10 cellular contexts compared by ENCODE assay signal in genomic region chr1:178038372-178038771, GRCh38. TPM values are rescaled to one million over a fixed set of nuclear protein-coding genes. Genes with fewer than 3 reads are reported as not detected.
DNase-seq lines count a peak whose midpoint lies in the region; ATAC-seq and TF ChIP-seq lines count a peak whose summit lies in the region.
"Had no signal": no experiment of that assay in that cellular context is flagged by ENCODE, and none has a peak within 500 bp of the region (broad histone marks: within the 10 kb centered on the region; RNA-seq: fewer than 3 reads in every experiment).

No MANE protein-coding gene starts in this region.

- H3K4me1 ChIP-seq in cardiac muscle cell (ENCODE audit: low read depth), result no peaks in the 10 kb centered on the region
- H3K4me1 ChIP-seq in esophagus muscularis mucosa, result peaks cover 12 to 25% (median 16%) of the 10 kb centered on the region in 4 donors
- H3K4me1 ChIP-seq in upper lobe of right lung, result peaks cover 4% of the 10 kb centered on the region

- DNase-seq in cardiac muscle cell (ENCODE audit: low read depth in 1 of 2, low spot score in 1 of 2) (no peak), cardiac septum (ENCODE audit: low spot score) (no peak), esophagus muscularis mucosa (ENCODE audit: extremely low spot score) (no peak), neural crest cell (ENCODE audit: low read depth, low spot score) (no peak), upper lobe of right lung (no peak), anterior cingulate cortex (lab: John Stamatoyannopoulos, UW) (no peak), iPS-NIHi7 (ENCODE audit: extremely low spot score) (no peak)
- no peak for DNase-seq in stimulated activated naive CD4-positive, alpha-beta T cell (lab: John Stamatoyannopoulos, UW)

- H3K27me3 ChIP-seq in cardiac muscle cell (no peaks in the 10 kb centered on the region), esophagus muscularis mucosa (no peaks in the 10 kb centered on the region), upper lobe of right lung (no peaks in the 10 kb centered on the region)

- TF ChIP-seq POLR2A in esophagus muscularis mucosa (IDR thresholded peaks at IDR 0.05; ENCODE audit: low read depth), result no peak

- H3K27ac Mint-ChIP-seq in neural crest cell (ENCODE audit: unreplicated experiment), result no peak overlapping the region
- H3K27ac Mint-ChIP-seq: naive thymus-derived CD4-positive, alpha-beta T cell had no signal

- peak overlapping the region; percentile 38 for H3K4me3 Mint-ChIP-seq in neural crest cell
- H3K4me3 Mint-ChIP-seq: naive thymus-derived CD4-positive, alpha-beta T cell had no signal

- no peak for TF ChIP-seq CTCF in cardiac muscle cell (IDR thresholded peaks at IDR 0.05; ENCODE audit: low read depth, low read length)
- TF ChIP-seq CTCF in esophagus muscularis mucosa (IDR thresholded peaks at IDR 0.05), result no peak
- no peak for TF ChIP-seq CTCF in neural crest cell (conservative IDR thresholded peaks at IDR 0.05)
- no peak for TF ChIP-seq CTCF in upper lobe of right lung (IDR thresholded peaks at IDR 0.05)

- peaks cover 7% of the 10 kb centered on the region for H3K27me3 Mint-ChIP-seq in neural crest cell (ENCODE audit: low read depth)

- H3K27ac ChIP-seq in cardiac muscle cell (no peak overlapping the region), esophagus muscularis mucosa (replicated peaks in 1 of 4) (peak overlapping the region; percentile 52 to 81 (median 72)), upper lobe of right lung (peak overlapping the region; percentile 81)
- H3K27ac ChIP-seq: KMS-11 had no signal

- TF ChIP-seq EP300 in esophagus muscularis mucosa (IDR thresholded peaks at IDR 0.05), result no peak

- peak overlapping the region; percentile 29 for H3K4me3 ChIP-seq in cardiac muscle cell
- H3K4me3 ChIP-seq in esophagus muscularis mucosa, result peak overlapping the region; percentile 68 to 78 (median 72)
- peak overlapping the region; percentile 74 for H3K4me3 ChIP-seq in upper lobe of right lung

- no peaks in the 10 kb centered on the region for H3K4me1 Mint-ChIP-seq in neural crest cell
- H3K4me1 Mint-ChIP-seq: naive thymus-derived CD4-positive, alpha-beta T cell had no signal

- no peak for ATAC-seq in upper lobe of right lung

- WGBS in esophagus muscularis mucosa, result 80% methylated on average over 11 of the region's 11 CpGs

- H3K9me3 ChIP-seq in cardiac muscle cell (ENCODE audit: low read depth) (no peaks in the 10 kb centered on the region), esophagus muscularis mucosa (no peaks in the 10 kb centered on the region), upper lobe of right lung (no peaks in the 10 kb centered on the region)

- H3K9me3 Mint-ChIP-seq in neural crest cell, result peaks cover 6% of the 10 kb centered on the region

- H3K36me3 Mint-ChIP-seq in neural crest cell (ENCODE audit: low read depth), result peaks cover 5% of the 10 kb centered on the region

- intact Hi-C loops in cardiac septum (cut with DNase I) (loop anchor here (2.0 to 5.0 kb wide), 3 partner anchors 18 to 76 kb away; partner anchors contain the start of gene RASAL2), esophagus muscularis mucosa (cut with DNase I) (loop anchor here (5.0 kb wide), 2 partner anchors 244 to 259 kb away; no protein-coding TSS in a partner anchor), upper lobe of right lung (cut with DNase I) (no loop called here)

- H3K36me3 ChIP-seq in cardiac muscle cell (no peaks in the 10 kb centered on the region), esophagus muscularis mucosa (no peaks in the 10 kb centered on the region), upper lobe of right lung (no peaks in the 10 kb centered on the region)

RNA-seq across cellular contexts. Expression of gene RASAL2, which starts 55.5 kb away (rescaled TPM):
- total RNA-seq in cardiac muscle cell (25.3 and 35.3 TPM in 2 replicates), cardiac septum (45.8 TPM), esophagus muscularis mucosa (10 to 100 TPM; 11.6 to 30.0 (median 22.3) TPM), neural crest cell (20.9 and 25.5 TPM in 2 replicates), upper lobe of right lung (39.4 TPM)
- polyA plus RNA-seq in cardiac muscle cell, result 11.2 and 13.1 TPM in 2 replicates
- polyA plus RNA-seq: naive thymus-derived CD4-positive, alpha-beta T cell had no signal
